ENCODE assay signal across 11 cellular contexts in the genomic region with DNA sequence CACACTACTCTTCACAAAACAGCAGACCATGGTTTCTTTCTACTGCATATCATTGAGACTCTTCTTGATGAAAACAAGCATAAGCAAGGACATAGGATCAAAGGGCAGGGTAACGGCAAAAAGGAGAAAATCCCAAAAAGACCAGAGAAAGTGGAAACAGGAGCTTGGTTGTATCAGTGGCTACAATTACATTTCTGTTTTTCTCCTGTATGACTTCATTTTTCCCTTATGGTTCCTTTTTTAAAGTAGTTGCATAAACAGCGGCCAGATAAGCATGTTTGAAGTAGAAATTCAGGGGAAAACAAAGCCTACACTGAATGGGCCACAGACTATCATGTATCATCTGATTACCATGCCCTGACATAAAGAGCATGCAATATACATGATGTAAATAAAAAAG. TPM values are rescaled to one million over a fixed set of nuclear protein-coding genes. Genes with fewer than 3 reads are reported as not detected.
A peak's percentile ranks its signal among the peaks of the same experiment; 100 is the strongest.
DNase-seq lines count a peak whose midpoint lies in the region; ATAC-seq and TF ChIP-seq lines count a peak whose summit lies in the region.
"Had no signal": no experiment of that assay in that cellular context is flagged by ENCODE, and none has a peak within 500 bp of the region (broad histone marks: within the 10 kb centered on the region; RNA-seq: fewer than 3 reads in every experiment).

No MANE protein-coding gene starts in this region.

- peak overlapping the region; percentile 9 for H3K4me3 Mint-ChIP-seq in activated naive CD4-positive, alpha-beta T cell treated with anti-CD3 and anti-CD28 coated beads, Interleukin-2, amount 50 U/mL, for 24 hours
- H3K4me3 Mint-ChIP-seq in activated CD8-positive, alpha-beta T cell treated with anti-CD3 and anti-CD28 coated beads for 36 hours = peak overlapping the region; percentile 94
- H3K4me3 Mint-ChIP-seq in immature natural killer cell = peak overlapping the region in 4 of 5 donors; percentile 11 to 67 (median 23)

- H3K27me3 Mint-ChIP-seq in activated naive CD4-positive, alpha-beta T cell treated with anti-CD3 and anti-CD28 coated beads, Interleukin-2, amount 50 U/mL, for 24 hours = no peaks in the 10 kb centered on the region
- H3K27me3 Mint-ChIP-seq in activated CD8-positive, alpha-beta T cell treated with anti-CD3 and anti-CD28 coated beads for 36 hours = no peaks in the 10 kb centered on the region
- peaks cover 0 to 6% (median 1%) of the 10 kb centered on the region in 3 donors for H3K27me3 Mint-ChIP-seq in immature natural killer cell (ENCODE audit: low read depth in 3 of 3)

- peaks cover 70% of the 10 kb centered on the region for H3K4me1 Mint-ChIP-seq in activated naive CD4-positive, alpha-beta T cell treated with anti-CD3 and anti-CD28 coated beads, Interleukin-2, amount 50 U/mL, for 24 hours
- peaks cover 56% of the 10 kb centered on the region for H3K4me1 Mint-ChIP-seq in activated CD8-positive, alpha-beta T cell treated with anti-CD3 and anti-CD28 coated beads for 36 hours (ENCODE audit: low read depth)
- H3K4me1 Mint-ChIP-seq in immature natural killer cell = peaks cover 73 to 83% of the 10 kb centered on the region in 2 donors

- H3K9me3 ChIP-seq in tibial artery = no peaks in the 10 kb centered on the region

- peak overlapping the region in 1 of 2 donors; percentile 5 for H3K27ac ChIP-seq in tibial artery

- DNase-seq in activated naive CD4-positive, alpha-beta T cell treated with anti-CD3 and anti-CD28 coated beads, Interleukin-2, amount 50 U/mL, for 72 hours (ENCODE audit: low spot score in 2 of 2) = no peak
- no peak for DNase-seq in activated CD8-positive, alpha-beta T cell treated with anti-CD3 and anti-CD28 coated beads for 36 hours
- DNase-seq in immature natural killer cell (no peak), tibial artery (no peak), COLO668 (lab: John Stamatoyannopoulos, UW; ENCODE audit: unreplicated experiment) (no peak), H4 (ENCODE audit: low spot score) (no peak)
- DNase-seq: activated effector memory CD4-positive, alpha-beta T cell treated with Interleukin-2 at 50 U/mL for 16 hours; DMS79; hippocampal formation had no signal

- H3K27ac Mint-ChIP-seq in activated naive CD4-positive, alpha-beta T cell treated with anti-CD3 and anti-CD28 coated beads, Interleukin-2, amount 50 U/mL, for 24 hours = no peak overlapping the region
- no peak overlapping the region for H3K27ac Mint-ChIP-seq in activated naive CD4-positive, alpha-beta T cell treated with anti-CD3 and anti-CD28 coated beads, Interleukin-2, amount 50 U/mL, for 72 hours
- no peak overlapping the region for H3K27ac Mint-ChIP-seq in activated CD8-positive, alpha-beta T cell treated with anti-CD3 and anti-CD28 coated beads for 36 hours
- H3K27ac Mint-ChIP-seq in immature natural killer cell = no peak overlapping the region

- ATAC-seq in activated naive CD4-positive, alpha-beta T cell treated with anti-CD3 and anti-CD28 coated beads, Interleukin-2, amount 50 U/mL, for 72 hours = no peak
- ATAC-seq in activated CD8-positive, alpha-beta T cell treated with anti-CD3 and anti-CD28 coated beads for 36 hours = no peak
- ATAC-seq in HG03378 (IDR thresholded peaks at IDR 0.05; ENCODE audit: unreplicated experiment) = no peak

- no peaks in the 10 kb centered on the region for H3K36me3 ChIP-seq in tibial artery

- H3K9me3 Mint-ChIP-seq in activated naive CD4-positive, alpha-beta T cell treated with anti-CD3 and anti-CD28 coated beads, Interleukin-2, amount 50 U/mL, for 24 hours = no peaks in the 10 kb centered on the region
- H3K9me3 Mint-ChIP-seq in activated naive CD4-positive, alpha-beta T cell treated with anti-CD3 and anti-CD28 coated beads, Interleukin-2, amount 50 U/mL, for 72 hours = no peaks in the 10 kb centered on the region
- no peaks in the 10 kb centered on the region for H3K9me3 Mint-ChIP-seq in activated CD8-positive, alpha-beta T cell treated with anti-CD3 and anti-CD28 coated beads for 36 hours
- H3K9me3 Mint-ChIP-seq in immature natural killer cell = no peaks in the 10 kb centered on the region

- peaks cover 19% of the 10 kb centered on the region for H3K36me3 Mint-ChIP-seq in activated naive CD4-positive, alpha-beta T cell treated with anti-CD3 and anti-CD28 coated beads, Interleukin-2, amount 50 U/mL, for 24 hours
- H3K36me3 Mint-ChIP-seq in activated naive CD4-positive, alpha-beta T cell treated with anti-CD3 and anti-CD28 coated beads, Interleukin-2, amount 50 U/mL, for 72 hours = peaks cover 26 to 48% of the 10 kb centered on the region in 2 donors
- peaks cover 59% of the 10 kb centered on the region for H3K36me3 Mint-ChIP-seq in activated CD8-positive, alpha-beta T cell treated with anti-CD3 and anti-CD28 coated beads for 36 hours (ENCODE audit: low read depth)
- peaks cover 8 to 11% (median 8%) of the 10 kb centered on the region in 3 donors for H3K36me3 Mint-ChIP-seq in immature natural killer cell

- POLR2A ChIA-PET in activated CD8-positive, alpha-beta T cell treated with anti-CD3 and anti-CD28 coated beads for 36 hours (lab: Charles Lee) = no interaction called here

- H3K27me3 ChIP-seq in tibial artery = no peaks in the 10 kb centered on the region

- peak overlapping the region; percentile 80 to 94 for H3K4me3 ChIP-seq in tibial artery

- peaks cover 0 to 74% (median 32%) of the 10 kb centered on the region in 4 donors for H3K4me1 ChIP-seq in tibial artery

- intact Hi-C loops in activated CD8-positive, alpha-beta T cell treated with anti-CD3 and anti-CD28 coated beads for 36 hours (cut with micrococcal nuclease) = no loop called here
- intact Hi-C loops in tibial artery (cut with DNase I; ENCODE audit: low total_unique reads) = no loop called here

- no peak for TF ChIP-seq CTCF in activated CD8-positive, alpha-beta T cell treated with anti-CD3 and anti-CD28 coated beads for 36 hours (IDR thresholded peaks at IDR 0.05)
- TF ChIP-seq CTCF in tibial artery (IDR thresholded peaks at IDR 0.05) = no peak

- CTCF ChIA-PET in activated CD8-positive, alpha-beta T cell treated with anti-CD3 and anti-CD28 coated beads for 36 hours (lab: Charles Lee) = no interaction called here

RNA-seq across cellular contexts. Expression of gene EGLN1, which starts 4.6 kb away (rescaled TPM):
- 10 to 100 TPM in 1 of 2 donors, 1 to 10 TPM in 1; 3.8 to 36.1 TPM for total RNA-seq in activated naive CD4-positive, alpha-beta T cell treated with anti-CD3 and anti-CD28 coated beads, Interleukin-2, amount 50 U/mL, for 72 hours
- total RNA-seq in activated CD8-positive, alpha-beta T cell treated with anti-CD3 and anti-CD28 coated beads for 36 hours = 10 to 100 TPM; 46.5 to 47.2 TPM
- polyA plus RNA-seq in immature natural killer cell = 10 to 100 TPM; 18.2 to 27.3 (median 20.6) TPM
- total RNA-seq in H4 (2014; rRNA removed; shearing (Covaris generic)) = 15.0 and 26.0 TPM in 2 replicates

Comparison
In these comparisons a context has a peak if more than half of its experiments do, and no peak if none do; other contexts are left out.
1. H3K4me3 Mint-ChIP-seq: peak in every context shown above with its lines; median percentile 94 in activated CD8-positive, alpha-beta T cell treated with anti-CD3 and anti-CD28 coated beads for 36 hours; 23 in immature natural killer cell; 9 in activated naive CD4-positive, alpha-beta T cell treated with anti-CD3 and anti-CD28 coated beads, Interleukin-2, amount 50 U/mL, for 24 hours.